ENCODE assay signal across 8 cellular contexts in genomic region chr12:92927436-92928116, GRCh38. TPM values are rescaled to one million over a fixed set of nuclear protein-coding genes. Genes with fewer than 3 reads are reported as not detected.
A peak's percentile ranks its signal among the peaks of the same experiment; 100 is the strongest.
DNase-seq lines count a peak whose midpoint lies in the region; ATAC-seq and TF ChIP-seq lines count a peak whose summit lies in the region.

No MANE protein-coding gene starts in this region.

- no peak for TF ChIP-seq CTCF in fibroblast of villous mesenchyme (IDR thresholded peaks at IDR 0.05; ENCODE audit: insufficient read depth, low read depth, low read length)

- H3K36me3 Mint-ChIP-seq in T-helper 2 cell treated with Interferon-gamma antibody and Interleukin-4, amounts not matched to agents 5 μg/mL and 100 μg/mL, for 36 hours (ENCODE audit: low read depth): peaks cover 9% of the 10 kb centered on the region

- ATAC-seq in HG03064 (IDR thresholded peaks at IDR 0.05; ENCODE audit: low read depth, unreplicated experiment): peak; percentile 24

- DNase-seq in GM03348 (ENCODE audit: low spot score) (peak; percentile 70), fibroblast of villous mesenchyme (ENCODE audit: low read depth) (peak; percentile 72), pulmonary artery endothelial cell (ENCODE audit: low read depth, low spot score) (peak; percentile 37), NCI-H774 (lab: John Stamatoyannopoulos, UW) (no peak), NCI-H187 (lab: John Stamatoyannopoulos, UW) (no peak), NCI-H2107 treated with DMSO at 0.1 percent for 48 hours (lab: John Stamatoyannopoulos, UW; ENCODE audit: unreplicated experiment) (no peak)
- no peak for DNase-seq in T-helper 2 cell treated with Interferon-gamma antibody and Interleukin-4, amounts not matched to agents 5 μg/mL and 100 μg/mL, for 36 hours (ENCODE audit: low spot score)

- peak overlapping the region; percentile 81 for H3K4me3 Mint-ChIP-seq in T-helper 2 cell treated with Interferon-gamma antibody and Interleukin-4, amounts not matched to agents 5 μg/mL and 100 μg/mL, for 36 hours

- no peaks in the 10 kb centered on the region for H3K27me3 Mint-ChIP-seq in T-helper 2 cell treated with Interferon-gamma antibody and Interleukin-4, amounts not matched to agents 5 μg/mL and 100 μg/mL, for 36 hours (ENCODE audit: low read depth)

- H3K27ac Mint-ChIP-seq in T-helper 2 cell treated with Interferon-gamma antibody and Interleukin-4, amounts not matched to agents 5 μg/mL and 100 μg/mL, for 36 hours: peak overlapping the region; percentile 87

- H3K9me3 Mint-ChIP-seq in T-helper 2 cell treated with Interferon-gamma antibody and Interleukin-4, amounts not matched to agents 5 μg/mL and 100 μg/mL, for 36 hours: no peaks in the 10 kb centered on the region

- H3K4me3 ChIP-seq in fibroblast of villous mesenchyme (ENCODE audit: low read depth, low read length): peak overlapping the region; percentile 84

- peaks cover 30% of the 10 kb centered on the region for H3K4me1 Mint-ChIP-seq in T-helper 2 cell treated with Interferon-gamma antibody and Interleukin-4, amounts not matched to agents 5 μg/mL and 100 μg/mL, for 36 hours (ENCODE audit: low read depth)

RNA-seq across cellular contexts. Expression of gene EEA1, which starts 1.5 kb away (rescaled TPM):
- total RNA-seq in fibroblast of villous mesenchyme (18.7 and 25.0 TPM in 2 replicates), pulmonary artery endothelial cell (18.9 and 31.6 TPM in 2 replicates)

Comparison
In these comparisons a context has a peak if more than half of its experiments do, and no peak if none do; other contexts are left out.
1. DNase-seq: peak in GM03348 (single experiment), fibroblast of villous mesenchyme (single experiment) and pulmonary artery endothelial cell (single experiment); none in T-helper 2 cell treated with Interferon-gamma antibody and Interleukin-4, amounts not matched to agents 5 μg/mL and 100 μg/mL, for 36 hours (single experiment), NCI-H774 (single experiment), NCI-H187 (0 of 2) and NCI-H2107 treated with DMSO at 0.1 percent for 48 hours (single experiment).